In the genomic region with DNA sequence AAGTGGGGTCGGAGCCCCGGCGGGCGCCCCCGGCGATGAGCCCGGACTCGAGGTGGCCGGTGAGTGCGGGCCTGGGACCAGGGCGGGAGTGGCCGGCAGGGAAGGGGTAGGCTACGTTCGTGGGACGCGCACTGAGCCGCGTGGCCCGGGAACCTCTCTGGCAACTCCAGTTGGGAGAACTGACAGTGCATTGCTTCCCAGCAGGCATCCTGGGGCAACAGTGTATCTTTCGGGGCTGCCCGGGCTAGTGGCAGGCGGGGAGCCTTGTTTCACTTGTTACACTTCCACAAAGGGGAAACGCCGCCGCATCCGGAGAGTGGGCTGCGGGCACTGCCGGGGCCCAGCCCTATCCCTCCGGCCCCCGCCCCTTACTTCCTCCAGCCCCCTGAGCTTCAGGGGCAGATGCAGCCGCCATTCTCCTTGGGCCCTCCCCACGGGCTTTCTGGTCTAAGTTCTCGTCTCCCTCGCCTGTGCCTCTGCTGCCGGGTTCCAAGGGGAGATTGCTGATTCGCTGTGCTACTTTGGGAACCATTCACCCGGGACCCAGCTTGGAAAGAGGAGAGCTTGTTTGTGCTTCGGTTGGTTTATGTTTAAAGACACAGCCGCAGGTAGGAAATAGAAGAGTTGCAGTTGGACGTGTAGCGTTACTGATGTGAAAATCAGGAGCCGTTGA, we compare ENCODE assay signal across 8 cellular contexts. TPM values are rescaled to one million over a fixed set of nuclear protein-coding genes. Genes with fewer than 3 reads are reported as not detected.
A peak's percentile ranks its signal among the peaks of the same experiment; 100 is the strongest.
DNase-seq lines count a peak whose midpoint lies in the region; ATAC-seq and TF ChIP-seq lines count a peak whose summit lies in the region.

No MANE protein-coding gene starts in this region.

- H3K4me1 ChIP-seq in A673 (ENCODE audit: insufficient read depth, low read length, poor library complexity, severe bottlenecking) (peaks cover 12% of the 10 kb centered on the region), esophagus muscularis mucosa (peaks cover 20 to 60% (median 44%) of the 10 kb centered on the region in 4 donors)

- no peak for TF ChIP-seq EP300 in Ishikawa (IDR thresholded peaks at IDR 0.05; ENCODE audit: borderline replicate concordance)
- TF ChIP-seq EP300 in esophagus muscularis mucosa (IDR thresholded peaks at IDR 0.05) = no peak
- no peak for TF ChIP-seq EP300 in neural cell (conservative IDR thresholded peaks at IDR 0.05; ENCODE audit: poor library complexity, severe bottlenecking)

- intact Hi-C loops in A673 (cut with micrococcal nuclease; ENCODE audit: unreplicated experiment) = loop anchor here (10.0 kb wide), 1 partner anchor 227 kb away; no protein-coding TSS in a partner anchor
- intact Hi-C loops in esophagus muscularis mucosa (cut with DNase I) = loop anchor here (2.0 kb wide), 1 partner anchor 17 kb away; a partner anchor contains a TSS

- CTCF ChIA-PET in A673 (lab: Charles Lee) = no interaction called here

- DNase-seq in A673 (ENCODE audit: low spot score) = no peak
- DNase-seq in activated CD8-positive, alpha-beta memory T cell treated with anti-CD3 and anti-CD28 coated beads, Interleukin-2, amount 50 U/mL, for 48 hours = peak; percentile 78
- DNase-seq in esophagus muscularis mucosa (ENCODE audit: extremely low spot score) = no peak
- no peak for DNase-seq in NCI-H1694 (lab: John Stamatoyannopoulos, UW)

- BruUV-seq in A673 (replicated peaks; lab: Mats Ljungman, UMichigan) = no TSS peak

- H3F3A ChIP-seq in neural cell (ENCODE audit: insufficient read depth, low read length, poor library complexity, severe bottlenecking) = no peaks in the 10 kb centered on the region

- H3K27me3 ChIP-seq in A673 (replicated peaks; ENCODE audit: insufficient read depth, low read depth, low read length, poor library complexity) = no peaks in the 10 kb centered on the region
- H3K27me3 ChIP-seq in esophagus muscularis mucosa = no peaks in the 10 kb centered on the region
- no peaks in the 10 kb centered on the region for H3K27me3 ChIP-seq in neural cell (ENCODE audit: insufficient read depth, low read depth, low read length)

- H3K36me3 ChIP-seq in A673 (ENCODE audit: insufficient read depth, low read length, poor library complexity, severe bottlenecking) = peaks cover 31% of the 10 kb centered on the region
- H3K36me3 ChIP-seq in esophagus muscularis mucosa = peaks cover 19 to 36% (median 32%) of the 10 kb centered on the region in 4 donors
- peaks cover 2% of the 10 kb centered on the region for H3K36me3 ChIP-seq in neural cell (ENCODE audit: insufficient read depth, low read length)

- H3K9me3 ChIP-seq in A673 (ENCODE audit: low read depth, low read length, poor library complexity, severe bottlenecking) (no peaks in the 10 kb centered on the region), esophagus muscularis mucosa (no peaks in the 10 kb centered on the region), neural cell (ENCODE audit: low read length) (no peaks in the 10 kb centered on the region)

- no peaks in the 10 kb centered on the region for H4K20me1 ChIP-seq in neural cell (ENCODE audit: insufficient read depth)

- TF ChIP-seq RAD21 in Ishikawa (IDR thresholded peaks at IDR 0.05; ENCODE audit: low read depth) = no peak
- no peak for TF ChIP-seq RAD21 in neural cell (conservative IDR thresholded peaks at IDR 0.05)

- 2% methylated on average over 14 of the region's 42 CpGs for WGBS in esophagus muscularis mucosa

- no peak for TF ChIP-seq POLR2A in esophagus muscularis mucosa (IDR thresholded peaks at IDR 0.05; ENCODE audit: low read depth)

- POLR2A ChIA-PET in A673 (lab: Charles Lee; ENCODE audit: low non-redundant PET) = no interaction called here

- TF ChIP-seq CTCF in A673 (conservative IDR thresholded peaks at IDR 0.05; ENCODE audit: low read depth, low read length) = no peak
- TF ChIP-seq CTCF in esophagus muscularis mucosa (IDR thresholded peaks at IDR 0.05) = no peak
- TF ChIP-seq CTCF in neural cell (IDR thresholded peaks at IDR 0.05; ENCODE audit: poor library complexity, severe bottlenecking) = no peak

- H3K9me2 ChIP-seq in neural cell (ENCODE audit: insufficient read depth, low read length) = no peaks in the 10 kb centered on the region

- H3K27ac ChIP-seq in A673 (ENCODE audit: low read depth, low read length, poor library complexity, severe bottlenecking) (peak overlapping the region; percentile 99), esophagus muscularis mucosa (replicated peaks in 1 of 4) (peak overlapping the region; percentile 89 to 98 (median 97)), neural cell (ENCODE audit: low read length) (peak overlapping the region; percentile 94)

- H3K4me3 ChIP-seq in A673 (ENCODE audit: low read depth, low read length, poor library complexity, severe bottlenecking) (peak overlapping the region; percentile 100), esophagus muscularis mucosa (peak overlapping the region; percentile 71 to 100 (median 90)), neural cell (ENCODE audit: low read length) (peak overlapping the region; percentile 97)

- H3K4me2 ChIP-seq in neural cell (ENCODE audit: low read length) = peak overlapping the region; percentile 82

- H3K79me2 ChIP-seq in neural cell (replicated peaks; ENCODE audit: insufficient read depth, low read length) = peaks cover 23% of the 10 kb centered on the region

- H2AFZ ChIP-seq in neural cell (ENCODE audit: low read depth, low read length) = peak overlapping the region; percentile 85

- peak overlapping the region; percentile 92 for H3K9ac ChIP-seq in neural cell (ENCODE audit: low read length)

- ATAC-seq in GM19035 (IDR thresholded peaks at IDR 0.05; ENCODE audit: unreplicated experiment) (peak; percentile 12), HG03280 (IDR thresholded peaks at IDR 0.05; ENCODE audit: unreplicated experiment) (no peak)

TF ChIP-seq in Ishikawa, 13 proteins besides CTCF, POLR2A, EP300 and RAD21:
- TF ChIP-seq ZBTB7A (IDR thresholded peaks at IDR 0.05; ENCODE audit: low read depth) = peak; percentile 27; the same call in 1 of the 2 replicates
- TF ChIP-seq TAF1 (IDR thresholded peaks at IDR 0.05; ENCODE audit: low read depth) = no peak
TF ChIP-seq in Ishikawa: peak in this region for 1.

TF ChIP-seq in neural cell, 6 proteins besides CTCF, POLR2A, EP300 and RAD21:
- no peak for TF ChIP-seq MXI1 (conservative IDR thresholded peaks at IDR 0.05; ENCODE audit: poor library complexity, severe bottlenecking)

RNA-seq across cellular contexts. Expression of a gene that starts 0.7 kb away (rescaled TPM):
- 30.7 and 32.0 TPM in 2 replicates for total RNA-seq in A673 (2021)
- total RNA-seq in esophagus muscularis mucosa = 10 to 100 TPM; 16.2 to 23.3 (median 21.1) TPM
- 14.9 and 18.0 TPM in 2 replicates for polyA plus RNA-seq in neural cell
- polyA minus RNA-seq in neural cell = 30.0 and 30.9 TPM in 2 replicates

RNA-seq across cellular contexts. Expression of a gene that starts 17.5 kb away (rescaled TPM):
- total RNA-seq in A673 (2021) = 48.8 and 60.2 TPM in 2 replicates
- 10 to 100 TPM; 18.6 to 28.3 (median 24.9) TPM for total RNA-seq in esophagus muscularis mucosa
- 34.4 and 40.3 TPM in 2 replicates for polyA plus RNA-seq in neural cell
- polyA minus RNA-seq in neural cell = 60.5 and 73.5 TPM in 2 replicates

RNA-seq across cellular contexts. Expression of a gene that starts 28.6 kb away (rescaled TPM):
- total RNA-seq in A673 (2021) = not detected in 2 replicates
- total RNA-seq in esophagus muscularis mucosa = under 1 TPM in 2 of 4 donors, not detected in 2; 0.33 to 0.42 TPM
- 0.32 TPM in 1 of 2 replicates, not detected in the other for polyA plus RNA-seq in neural cell
- not detected in 2 replicates for polyA minus RNA-seq in neural cell

RNA-seq across cellular contexts. Expression of a gene that starts 37.5 kb away (rescaled TPM):
- total RNA-seq in A673 (2021) (26.7 and 28.0 TPM in 2 replicates), esophagus muscularis mucosa (10 to 100 TPM; 53.6 to 78.9 (median 70.2) TPM)
- 18.7 and 21.3 TPM in 2 replicates for polyA plus RNA-seq in neural cell
- 6.1 and 12.4 TPM in 2 replicates for polyA minus RNA-seq in neural cell
